Comparison of ENCODE assay signal across 1 cellular context in genomic region chr1:27445177-27445936, GRCh38.
TF ChIP-seq lines count a peak whose summit lies in the region.

No MANE protein-coding gene starts in this region.

TF ChIP-seq in GM23338, 12 proteins besides CTCF, POLR2A, EP300 and RAD21 (continued from another document):
- no peak for TF ChIP-seq ZNF462 (CRISPR knock-in tag; IDR thresholded peaks at IDR 0.05)
- no peak for TF ChIP-seq JUNB (IDR thresholded peaks at IDR 0.05; ENCODE audit: unreplicated experiment)
- TF ChIP-seq NANOG (IDR thresholded peaks at IDR 0.05; ENCODE audit: borderline replicate concordance) = no peak
- no peak for TF ChIP-seq CREB1 (CRISPR knock-in tag; IDR thresholded peaks at IDR 0.05; ENCODE audit: low read depth)
- TF ChIP-seq ETS1 (IDR thresholded peaks at IDR 0.05) = no peak
- no peak for TF ChIP-seq STAT1 (IDR thresholded peaks at IDR 0.05; ENCODE audit: unreplicated experiment)
- TF ChIP-seq EZH2 (IDR thresholded peaks at IDR 0.05; ENCODE audit: low read depth, unreplicated experiment) = no peak
- no peak for TF ChIP-seq REST (IDR thresholded peaks at IDR 0.05; ENCODE audit: unreplicated experiment)
- no peak for TF ChIP-seq ZNF331 (CRISPR knock-in tag; IDR thresholded peaks at IDR 0.05; ENCODE audit: low read depth)
TF ChIP-seq in GM23338: peak in this region for 0.
